In genomic region chr18:14431031-14431503, GRCh38 we compare ENCODE assay signal across 8 cellular contexts.
DNase-seq lines count a peak whose midpoint lies in the region; ATAC-seq and TF ChIP-seq lines count a peak whose summit lies in the region.
"Not testable (repeated sequence)": the region's sequence is repeated elsewhere in the genome, so short reads cannot be mapped to it uniquely, and the experiment has no call there.

No MANE protein-coding gene starts in this region.

- not testable (repeated sequence) for H3K4me1 Mint-ChIP-seq in natural killer cell treated with Interleukin-12 subunit alpha and Interleukin-12 subunit beta and Interleukin-15 and Interleukin-18, amount 100 ng/mL, for 72 hours (ENCODE audit: low read depth in 2 of 2)

- not testable (repeated sequence) for H3K27me3 Mint-ChIP-seq in natural killer cell treated with Interleukin-12 subunit alpha and Interleukin-12 subunit beta and Interleukin-15 and Interleukin-18, amount 100 ng/mL, for 72 hours

- not testable (repeated sequence) for H3K79me2 ChIP-seq in ACC112 (ENCODE audit: control insufficient read depth, insufficient read depth, low read length, unreplicated experiment)

- H3K27ac Mint-ChIP-seq in natural killer cell treated with Interleukin-12 subunit alpha and Interleukin-12 subunit beta and Interleukin-15 and Interleukin-18, amount 100 ng/mL, for 72 hours: not testable (repeated sequence)

- H3K9me3 ChIP-seq in right atrium auricular region: not testable (repeated sequence)

- H3K36me3 Mint-ChIP-seq in natural killer cell treated with Interleukin-12 subunit alpha and Interleukin-12 subunit beta and Interleukin-15 and Interleukin-18, amount 100 ng/mL, for 72 hours: peaks cover 15% of the 10 kb centered on the region

- POLR2A ChIA-PET in RWPE1 (lab: Yijun Ruan, JAX; ENCODE audit: low non-redundant PET): not testable (repeated sequence)

- not testable (repeated sequence) for H3K27ac ChIP-seq in ACC112 (ENCODE audit: low read depth, low read length); RWPE1
- H3K27ac ChIP-seq in right atrium auricular region: peak overlapping the region; percentile 58 to 74

- not testable (repeated sequence) for H3K4me1 ChIP-seq in ACC112 (ENCODE audit: control insufficient read depth, insufficient read depth, low read length, unreplicated experiment); right atrium auricular region

- not testable (repeated sequence) for TF ChIP-seq CTCF in RWPE1 (conservative IDR thresholded peaks at IDR 0.05; ENCODE audit: low read depth); cardiac fibroblast (IDR thresholded peaks at IDR 0.05; ENCODE audit: low read depth, low read length); right atrium auricular region (IDR thresholded peaks at IDR 0.05)

- DNase-seq in HS-5 (ENCODE audit: low read depth): peak; percentile 20
- peak; percentile 18 for DNase-seq in RWPE1 (ENCODE audit: low spot score)
- peak; percentile 42 for DNase-seq in activated T-cell treated with anti-CD3 and anti-CD28 coated beads for 1 hour (ENCODE audit: low read depth)
- peak; percentile 12 to 40 for DNase-seq in cardiac fibroblast (ENCODE audit: low read depth in 2 of 2)
- not testable (repeated sequence) for DNase-seq in right atrium auricular region (ENCODE audit: low spot score)
- peak; percentile 77 for DNase-seq in natural killer cell treated with Interleukin-12 subunit alpha and Interleukin-12 subunit beta and Interleukin-15 and Interleukin-18, amount 100 ng/mL, for 72 hours (ENCODE audit: low spot score)
- DNase-seq in stimulated activated CD4-positive, alpha-beta T cell treated with anti-CD3 and anti-CD28 coated beads, TNF-alpha, amount 100 ng/mL, for 48 hours (ENCODE audit: low read depth in 3 of 3): peak; percentile 32 to 52 (median 44)

- H3K27me3 ChIP-seq in ACC112 (ENCODE audit: insufficient read depth, low read length); right atrium auricular region: not testable (repeated sequence)

- CTCF ChIA-PET in RWPE1 (lab: Yijun Ruan, JAX): not testable (repeated sequence)

- peak overlapping the region; percentile 91 for H2AFZ ChIP-seq in ACC112 (ENCODE audit: low read length, unreplicated experiment)

- peak overlapping the region; percentile 81 for H3K4me3 Mint-ChIP-seq in natural killer cell treated with Interleukin-12 subunit alpha and Interleukin-12 subunit beta and Interleukin-15 and Interleukin-18, amount 100 ng/mL, for 72 hours

- ATAC-seq in natural killer cell treated with Interleukin-12 subunit alpha and Interleukin-12 subunit beta and Interleukin-15 and Interleukin-18, amount 100 ng/mL, for 72 hours: not testable (repeated sequence)

- H3K36me3 ChIP-seq in ACC112 (ENCODE audit: insufficient read depth, low read length); right atrium auricular region: not testable (repeated sequence)

- H3K9me3 Mint-ChIP-seq in natural killer cell treated with Interleukin-12 subunit alpha and Interleukin-12 subunit beta and Interleukin-15 and Interleukin-18, amount 100 ng/mL, for 72 hours: peaks cover 11% of the 10 kb centered on the region

- H3K4me3 ChIP-seq in ACC112 (ENCODE audit: low read depth, low read length): peak overlapping the region; percentile 83
- peak overlapping the region; percentile 11 to 49 for H3K4me3 ChIP-seq in cardiac fibroblast (replicated peaks in 1 of 2; ENCODE audit: low read depth in 2 of 2, low read length in 2 of 2)
- peak overlapping the region; percentile 51 to 56 for H3K4me3 ChIP-seq in right atrium auricular region

Comparison
In these comparisons a context has a peak if more than half of its experiments do, and no peak if none do; other contexts are left out.
1. H3K4me3 ChIP-seq: peak in every context shown above with its lines; median percentile 83 in ACC112; 54 in right atrium auricular region; 30 in cardiac fibroblast.